Comparison of ENCODE assay signal across 19 cellular contexts in the genomic region with DNA sequence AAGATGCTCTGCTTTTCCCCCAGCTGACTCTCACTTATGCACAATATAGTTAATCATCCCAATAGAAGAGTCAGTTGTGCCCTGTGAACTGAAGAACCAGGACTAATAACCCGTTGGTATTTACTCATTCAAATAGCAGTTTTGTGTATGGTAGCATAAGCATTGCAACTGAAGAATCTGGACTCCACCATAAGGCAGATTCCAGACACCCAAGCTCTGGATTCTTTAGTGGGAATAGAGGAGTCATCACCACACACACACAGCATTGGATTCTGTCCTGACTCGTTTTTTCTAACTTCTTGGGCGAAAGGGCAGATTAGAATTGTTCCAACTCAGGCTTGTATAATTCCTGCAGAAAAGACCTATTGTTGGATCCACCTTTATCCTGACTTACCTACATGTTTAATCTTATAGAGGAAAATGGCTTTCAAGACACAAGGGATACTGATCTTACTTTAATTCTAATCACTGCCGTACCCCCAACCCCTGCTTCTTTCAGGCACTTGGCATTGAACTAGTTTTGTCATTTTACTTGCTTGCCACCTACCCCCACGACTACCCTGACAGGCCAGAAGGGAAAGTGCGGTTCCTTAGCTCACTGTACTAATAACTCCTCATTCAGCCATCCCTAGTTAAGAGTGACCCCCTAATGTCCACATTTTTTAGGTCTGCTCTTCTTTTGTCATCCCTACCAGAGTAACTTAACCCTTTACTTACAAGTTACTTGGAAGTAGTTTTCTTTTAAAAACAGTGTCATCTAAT. TPM values are rescaled to one million over a fixed set of nuclear protein-coding genes. Genes with fewer than 3 reads are reported as not detected.
A peak's percentile ranks its signal among the peaks of the same experiment; 100 is the strongest.
DNase-seq lines count a peak whose midpoint lies in the region; ATAC-seq, FAIRE-seq and TF ChIP-seq lines count a peak whose summit lies in the region.
"Had no signal": no experiment of that assay in that cellular context is flagged by ENCODE, and none has a peak within 500 bp of the region (broad histone marks: within the 10 kb centered on the region; RNA-seq: fewer than 3 reads in every experiment).

No MANE protein-coding gene starts in this region.

- peak overlapping the region; percentile 60 for H3K27ac Mint-ChIP-seq in stimulated activated naive B cell treated with anti-CD40 and anti-IgM and Interleukin-4, amounts not matched to agents 10 μg/mL and 1 μg/mL and 100 μg/mL, for 72 hours
- H3K27ac Mint-ChIP-seq: activated CD4-positive, alpha-beta T cell treated with anti-CD3 and anti-CD28 coated beads, Interleukin-2, amount 10 ng/mL, durations not matched to agents 7 days and 5 days had no signal

- intact Hi-C loops in kidney (cut with DNase I) = no loop called here

- TF ChIP-seq RAD21 in SK-N-SH (IDR thresholded peaks at IDR 0.05; ENCODE audit: low read length) = no peak

- H4K20me1 ChIP-seq in SK-N-SH (ENCODE audit: insufficient read depth) = peaks cover 54% of the 10 kb centered on the region

- H3K4me3 ChIP-seq in SK-N-SH (ENCODE audit: low read depth in 2 of 2, low read length in 1 of 2) (no peak overlapping the region), bronchial epithelial cell (ENCODE audit: low read depth, low read length) (no peak overlapping the region), kidney (ENCODE audit: low read length in 2 of 2) (no peak overlapping the region)
- H3K4me3 ChIP-seq: heart right ventricle, skin epidermis had no signal

- peaks cover 27 to 44% of the 10 kb centered on the region in 2 donors for H3K4me1 Mint-ChIP-seq in stimulated activated naive B cell treated with anti-CD40 and anti-IgM and Interleukin-4, amounts not matched to agents 10 μg/mL and 1 μg/mL and 100 μg/mL, for 72 hours
- H3K4me1 Mint-ChIP-seq: activated CD4-positive, alpha-beta T cell treated with anti-CD3 and anti-CD28 coated beads, Interleukin-2, amount 10 ng/mL, durations not matched to agents 7 days and 5 days had no signal

- peaks cover 34% of the 10 kb centered on the region for H3K79me2 ChIP-seq in SK-N-SH (ENCODE audit: insufficient read depth)

- H3K9ac ChIP-seq in SK-N-SH (no peak overlapping the region), kidney (ENCODE audit: low read length in 2 of 2) (no peak overlapping the region)

- no peaks in the 10 kb centered on the region for H3K9me2 ChIP-seq in SK-N-SH

- H2AFZ ChIP-seq in SK-N-SH (ENCODE audit: low read depth) = no peak overlapping the region

- peaks cover 0 to 1% of the 10 kb centered on the region in 2 donors for H3K9me3 Mint-ChIP-seq in stimulated activated naive B cell treated with anti-CD40 and anti-IgM and Interleukin-4, amounts not matched to agents 10 μg/mL and 1 μg/mL and 100 μg/mL, for 72 hours
- H3K9me3 Mint-ChIP-seq: activated CD4-positive, alpha-beta T cell treated with anti-CD3 and anti-CD28 coated beads, Interleukin-2, amount 10 ng/mL, durations not matched to agents 7 days and 5 days had no signal

- no peak for DNase-seq in SK-N-SH
- peak; percentile 72 for DNase-seq in bronchial epithelial cell (ENCODE audit: low read depth)
- DNase-seq in kidney glomerular epithelial cell (lab: John Stamatoyannopoulos, UW) = peak; percentile 25
- DNase-seq in stimulated activated naive B cell treated with anti-CD40 and anti-IgM and Interleukin-4, amounts not matched to agents 10 μg/mL and 1 μg/mL and 100 μg/mL, for 72 hours = no peak
- no peak for DNase-seq in kidney
- no peak for DNase-seq in H4 (ENCODE audit: low spot score)
- DNase-seq: activated CD4-positive, alpha-beta T cell treated with anti-CD3 and anti-CD28 coated beads, Interleukin-2, amount 10 ng/mL, durations not matched to agents 7 days and 5 days; activated T-cell treated with anti-CD3 and anti-CD28 coated beads, Interleukin-2, amount 50 U/mL, for 48 hours; effector CD8-positive, alpha-beta T cell; H9; heart right ventricle; Kasumi-1; NCI-H187; NCI-H748 treated with DMSO at 0.1 percent for 48 hours had no signal

- H3K36me3 ChIP-seq in SK-N-SH (replicated peaks in 1 of 2; ENCODE audit: control insufficient read depth in 1 of 2, insufficient read depth in 2 of 2, low read length in 1 of 2) (no peaks in the 10 kb centered on the region), bronchial epithelial cell (ENCODE audit: control insufficient read depth, insufficient read depth, low read length) (no peaks in the 10 kb centered on the region), kidney (ENCODE audit: control insufficient read depth in 1 of 2, insufficient read depth in 2 of 2, low read length in 2 of 2) (no peaks in the 10 kb centered on the region)
- H3K36me3 ChIP-seq: heart right ventricle had no signal

- WGBS in SK-N-SH (ENCODE audit: low lambda C conversion rate) = 77% methylated on average over 6 of the region's 6 CpGs

- no peaks in the 10 kb centered on the region for H3K9me3 ChIP-seq in SK-N-SH
- no peaks in the 10 kb centered on the region for H3K9me3 ChIP-seq in kidney (ENCODE audit: control insufficient read depth in 1 of 2, low read length in 2 of 2)
- H3K9me3 ChIP-seq: heart right ventricle had no signal

- no peak overlapping the region for H3K4me2 ChIP-seq in SK-N-SH

- no peak overlapping the region for H3K4me3 Mint-ChIP-seq in stimulated activated naive B cell treated with anti-CD40 and anti-IgM and Interleukin-4, amounts not matched to agents 10 μg/mL and 1 μg/mL and 100 μg/mL, for 72 hours
- H3K4me3 Mint-ChIP-seq: activated CD4-positive, alpha-beta T cell treated with anti-CD3 and anti-CD28 coated beads, Interleukin-2, amount 10 ng/mL, durations not matched to agents 7 days and 5 days; H9; neural crest cell had no signal

- CTCF ChIA-PET in SK-N-SH (lab: Yijun Ruan, JAX) = interaction anchor here (0.6 to 2.5 kb wide), 6 partner anchors 14 to 847 kb away, joined by 3 to 6 read pairs (median 5); no protein-coding TSS in a partner anchor

- H3K27ac ChIP-seq in SK-N-SH (ENCODE audit: low read depth in 2 of 2, low read length in 1 of 2) (no peak overlapping the region), kidney (ENCODE audit: low read depth in 2 of 2, low read length in 2 of 2) (no peak overlapping the region)
- H3K27ac ChIP-seq: 22Rv1, heart right ventricle had no signal

- H3K27me3 ChIP-seq in SK-N-SH (ENCODE audit: insufficient read depth) = no peaks in the 10 kb centered on the region
- H3K27me3 ChIP-seq in bronchial epithelial cell (ENCODE audit: control insufficient read depth, insufficient read depth, low read length) = no peaks in the 10 kb centered on the region
- H3K27me3 ChIP-seq: heart right ventricle had no signal

- peak; percentile 57 for ATAC-seq in SK-N-SH treated with all-trans-retinoic acid at 6 μM for 48 hours
- no peak for ATAC-seq in stimulated activated naive B cell treated with anti-CD40 and anti-IgM and Interleukin-4, amounts not matched to agents 10 μg/mL and 1 μg/mL and 100 μg/mL, for 72 hours (replicated peaks)
- no peak for ATAC-seq in GM18502 (IDR thresholded peaks at IDR 0.05; ENCODE audit: poor library complexity, unreplicated experiment)

- H3K4me1 ChIP-seq in SK-N-SH (ENCODE audit: control insufficient read depth in 1 of 2, insufficient read depth in 2 of 2, low read depth in 1 of 2, low read length in 1 of 2) (peaks cover 8 to 21% of the 10 kb centered on the region in 2 experiments), kidney (ENCODE audit: control insufficient read depth in 1 of 2, insufficient read depth in 1 of 2, low read depth in 1 of 2, low read length in 2 of 2) (no peaks in the 10 kb centered on the region)

- no peaks in the 10 kb centered on the region for H3F3A ChIP-seq in SK-N-SH (replicated peaks; ENCODE audit: insufficient read depth)

- POLR2A ChIA-PET in SK-N-SH (lab: Yijun Ruan, JAX) = no interaction called here

- no peak for TF ChIP-seq CTCF in SK-N-SH (IDR thresholded peaks at IDR 0.05)
- no peak for TF ChIP-seq CTCF in bronchial epithelial cell (IDR thresholded peaks at IDR 0.05; ENCODE audit: insufficient read depth, low read length, severe bottlenecking)
- no peak for TF ChIP-seq CTCF in kidney (IDR thresholded peaks at IDR 0.05; ENCODE audit: borderline replicate concordance, extremely low read depth, insufficient read depth)

- peaks cover 5 to 7% of the 10 kb centered on the region in 2 donors for H3K36me3 Mint-ChIP-seq in stimulated activated naive B cell treated with anti-CD40 and anti-IgM and Interleukin-4, amounts not matched to agents 10 μg/mL and 1 μg/mL and 100 μg/mL, for 72 hours

- no peaks in the 10 kb centered on the region for H3K27me3 Mint-ChIP-seq in stimulated activated naive B cell treated with anti-CD40 and anti-IgM and Interleukin-4, amounts not matched to agents 10 μg/mL and 1 μg/mL and 100 μg/mL, for 72 hours
- H3K27me3 Mint-ChIP-seq: activated CD4-positive, alpha-beta T cell treated with anti-CD3 and anti-CD28 coated beads, Interleukin-2, amount 10 ng/mL, durations not matched to agents 7 days and 5 days had no signal

- FAIRE-seq in bronchial epithelial cell (lab: Jason Lieb, UNC) = no peak
- FAIRE-seq in kidney (lab: Jason Lieb, UNC) = no peak

- no peak for TF ChIP-seq EP300 in SK-N-SH (IDR thresholded peaks at IDR 0.05; ENCODE audit: borderline replicate concordance in 1 of 2, low read depth in 1 of 2, low read length in 1 of 2)

TF ChIP-seq in SK-N-SH treated with all-trans-retinoic acid at 6 μM for 48 hours, 23 proteins besides CTCF, POLR2A, EP300 and RAD21 (continues in another document):
- no peak for TF ChIP-seq CSDC2 (CRISPR knock-in tag; IDR thresholded peaks at IDR 0.05)
- no peak for TF ChIP-seq ESRRG (CRISPR knock-in tag; IDR thresholded peaks at IDR 0.05)
- no peak for TF ChIP-seq ZNF70 (CRISPR knock-in tag; IDR thresholded peaks at IDR 0.05)
- TF ChIP-seq PPARA (CRISPR knock-in tag; IDR thresholded peaks at IDR 0.05; ENCODE audit: borderline replicate concordance) = no peak
- TF ChIP-seq ZFP3 (CRISPR knock-in tag; IDR thresholded peaks at IDR 0.05) = no peak

RNA-seq across cellular contexts. Expression of a gene that starts 42.2 kb away (rescaled TPM):
- 8.1 and 10.6 TPM in 2 replicates for polyA plus RNA-seq in SK-N-SH (2012; rRNA removed)
- 12.1 and 17.0 TPM in 2 replicates for polyA plus RNA-seq in SK-N-SH (2012; cell fraction: cytosol; rRNA removed)
- 5.6 and 7.1 TPM in 2 replicates for polyA plus RNA-seq in SK-N-SH (2012; cell fraction: nucleus; rRNA removed)
- total RNA-seq in bronchial epithelial cell = 11.8 and 13.2 TPM in 2 replicates
- 7.1 TPM for total RNA-seq in kidney
- polyA plus RNA-seq in kidney (ENCODE audit: insufficient read depth, low read depth, low replicate concordance) = 17.2 TPM
- total RNA-seq in H4 (2014; rRNA removed; shearing (Covaris generic)) = 8.2 and 11.9 TPM in 2 replicates

RNA-seq across cellular contexts. Expression of a gene that starts 42.4 kb away (rescaled TPM):
- polyA plus RNA-seq in SK-N-SH (2012; rRNA removed) = 4,623 and 5,582 TPM in 2 replicates
- polyA plus RNA-seq in SK-N-SH (2012; cell fraction: cytosol; rRNA removed) = 4,989 and 5,704 TPM in 2 replicates
- polyA plus RNA-seq in SK-N-SH (2012; cell fraction: nucleus; rRNA removed) = 1,488 and 1,754 TPM in 2 replicates
- 2,265 and 4,496 TPM in 2 replicates for total RNA-seq in bronchial epithelial cell
- 1,508 TPM for total RNA-seq in kidney
- polyA plus RNA-seq in kidney (ENCODE audit: insufficient read depth, low read depth, low replicate concordance) = 2,114 TPM
- total RNA-seq in H4 (2014; rRNA removed; shearing (Covaris generic)) = 2,293 and 2,465 TPM in 2 replicates

Comparison
In these comparisons a context has a peak if more than half of its experiments do, and no peak if none do; other contexts are left out.
1. DNase-seq: peak in bronchial epithelial cell (single experiment) and kidney glomerular epithelial cell (single experiment); none in SK-N-SH (single experiment), stimulated activated naive B cell treated with anti-CD40 and anti-IgM and Interleukin-4, amounts not matched to agents 10 μg/mL and 1 μg/mL and 100 μg/mL, for 72 hours (single experiment), kidney (single experiment) and H4 (single experiment).